In the genomic region with DNA sequence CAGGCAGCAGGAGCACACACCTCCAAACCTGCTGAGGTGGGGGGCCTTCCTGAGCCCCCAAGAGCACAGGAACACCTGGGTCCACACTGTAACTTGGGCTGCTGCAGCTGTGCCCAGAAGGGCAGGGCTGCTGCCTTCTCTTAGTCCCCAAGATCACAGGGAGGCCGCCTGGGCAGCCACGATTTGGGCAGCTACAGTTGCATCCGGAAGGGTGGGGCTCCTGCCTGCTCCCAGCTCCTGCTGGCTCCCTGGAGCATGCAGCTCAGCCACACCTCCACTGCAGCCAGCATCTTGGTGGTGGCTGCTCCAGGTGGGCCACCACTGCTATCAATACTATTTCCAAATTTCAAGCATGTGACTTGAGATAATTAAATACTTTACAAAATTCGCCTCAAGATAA, we compare ENCODE assay signal across 1 cellular context.
TF ChIP-seq lines count a peak whose summit lies in the region.

No MANE protein-coding gene starts in this region.

TF ChIP-seq in SK-N-SH treated with all-trans-retinoic acid at 6 μM for 48 hours, 23 proteins besides CTCF, POLR2A, EP300 and RAD21 (continued from another document):
- TF ChIP-seq, protein P1, sequence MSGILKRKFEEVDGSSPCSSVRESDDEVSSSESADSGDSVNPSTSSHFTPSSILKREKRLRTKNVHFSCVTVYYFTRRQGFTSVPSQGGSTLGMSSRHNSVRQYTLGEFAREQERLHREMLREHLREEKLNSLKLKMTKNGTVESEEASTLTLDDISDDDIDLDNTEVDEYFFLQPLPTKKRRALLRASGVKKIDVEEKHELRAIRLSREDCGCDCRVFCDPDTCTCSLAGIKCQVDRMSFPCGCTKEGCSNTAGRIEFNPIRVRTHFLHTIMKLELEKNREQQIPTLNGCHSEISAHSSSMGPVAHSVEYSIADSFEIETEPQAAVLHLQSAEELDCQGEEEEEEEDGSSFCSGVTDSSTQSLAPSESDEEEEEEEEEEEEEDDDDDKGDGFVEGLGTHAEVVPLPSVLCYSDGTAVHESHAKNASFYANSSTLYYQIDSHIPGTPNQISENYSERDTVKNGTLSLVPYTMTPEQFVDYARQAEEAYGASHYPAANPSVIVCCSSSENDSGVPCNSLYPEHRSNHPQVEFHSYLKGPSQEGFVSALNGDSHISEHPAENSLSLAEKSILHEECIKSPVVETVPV (CRISPR knock-in tag; IDR thresholded peaks at IDR 0.05): no peak
- TF ChIP-seq, protein P2, sequence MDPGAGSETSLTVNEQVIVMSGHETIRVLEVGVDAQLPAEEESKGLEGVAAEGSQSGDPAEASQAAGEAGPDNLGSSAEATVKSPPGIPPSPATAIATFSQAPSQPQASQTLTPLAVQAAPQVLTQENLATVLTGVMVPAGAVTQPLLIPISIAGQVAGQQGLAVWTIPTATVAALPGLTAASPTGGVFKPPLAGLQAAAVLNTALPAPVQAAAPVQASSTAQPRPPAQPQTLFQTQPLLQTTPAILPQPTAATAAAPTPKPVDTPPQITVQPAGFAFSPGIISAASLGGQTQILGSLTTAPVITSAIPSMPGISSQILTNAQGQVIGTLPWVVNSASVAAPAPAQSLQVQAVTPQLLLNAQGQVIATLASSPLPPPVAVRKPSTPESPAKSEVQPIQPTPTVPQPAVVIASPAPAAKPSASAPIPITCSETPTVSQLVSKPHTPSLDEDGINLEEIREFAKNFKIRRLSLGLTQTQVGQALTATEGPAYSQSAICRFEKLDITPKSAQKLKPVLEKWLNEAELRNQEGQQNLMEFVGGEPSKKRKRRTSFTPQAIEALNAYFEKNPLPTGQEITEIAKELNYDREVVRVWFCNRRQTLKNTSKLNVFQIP (CRISPR knock-in tag; IDR thresholded peaks at IDR 0.05; ENCODE audit: borderline replicate concordance, low read depth): no peak
- no peak for TF ChIP-seq SNAI2 (CRISPR knock-in tag; IDR thresholded peaks at IDR 0.05)
- no peak for TF ChIP-seq RARB (CRISPR knock-in tag; IDR thresholded peaks at IDR 0.05)
- no peak for TF ChIP-seq ZFP30 (CRISPR knock-in tag; IDR thresholded peaks at IDR 0.05)
- no peak for TF ChIP-seq ZNF565 (CRISPR knock-in tag; conservative IDR thresholded peaks at IDR 0.05; ENCODE audit: low read depth)
- no peak for TF ChIP-seq CSDC2 (CRISPR knock-in tag; IDR thresholded peaks at IDR 0.05)
- no peak for TF ChIP-seq TOX (CRISPR knock-in tag; IDR thresholded peaks at IDR 0.05; ENCODE audit: borderline replicate concordance)
- TF ChIP-seq, protein P3, sequence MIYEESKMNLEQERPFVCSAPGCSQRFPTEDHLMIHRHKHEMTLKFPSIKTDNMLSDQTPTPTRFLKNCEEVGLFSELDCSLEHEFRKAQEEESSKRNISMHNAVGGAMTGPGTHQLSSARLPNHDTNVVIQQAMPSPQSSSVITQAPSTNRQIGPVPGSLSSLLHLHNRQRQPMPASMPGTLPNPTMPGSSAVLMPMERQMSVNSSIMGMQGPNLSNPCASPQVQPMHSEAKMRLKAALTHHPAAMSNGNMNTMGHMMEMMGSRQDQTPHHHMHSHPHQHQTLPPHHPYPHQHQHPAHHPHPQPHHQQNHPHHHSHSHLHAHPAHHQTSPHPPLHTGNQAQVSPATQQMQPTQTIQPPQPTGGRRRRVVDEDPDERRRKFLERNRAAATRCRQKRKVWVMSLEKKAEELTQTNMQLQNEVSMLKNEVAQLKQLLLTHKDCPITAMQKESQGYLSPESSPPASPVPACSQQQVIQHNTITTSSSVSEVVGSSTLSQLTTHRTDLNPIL (CRISPR knock-in tag; IDR thresholded peaks at IDR 0.05; ENCODE audit: low read depth): no peak
- TF ChIP-seq, protein P4, sequence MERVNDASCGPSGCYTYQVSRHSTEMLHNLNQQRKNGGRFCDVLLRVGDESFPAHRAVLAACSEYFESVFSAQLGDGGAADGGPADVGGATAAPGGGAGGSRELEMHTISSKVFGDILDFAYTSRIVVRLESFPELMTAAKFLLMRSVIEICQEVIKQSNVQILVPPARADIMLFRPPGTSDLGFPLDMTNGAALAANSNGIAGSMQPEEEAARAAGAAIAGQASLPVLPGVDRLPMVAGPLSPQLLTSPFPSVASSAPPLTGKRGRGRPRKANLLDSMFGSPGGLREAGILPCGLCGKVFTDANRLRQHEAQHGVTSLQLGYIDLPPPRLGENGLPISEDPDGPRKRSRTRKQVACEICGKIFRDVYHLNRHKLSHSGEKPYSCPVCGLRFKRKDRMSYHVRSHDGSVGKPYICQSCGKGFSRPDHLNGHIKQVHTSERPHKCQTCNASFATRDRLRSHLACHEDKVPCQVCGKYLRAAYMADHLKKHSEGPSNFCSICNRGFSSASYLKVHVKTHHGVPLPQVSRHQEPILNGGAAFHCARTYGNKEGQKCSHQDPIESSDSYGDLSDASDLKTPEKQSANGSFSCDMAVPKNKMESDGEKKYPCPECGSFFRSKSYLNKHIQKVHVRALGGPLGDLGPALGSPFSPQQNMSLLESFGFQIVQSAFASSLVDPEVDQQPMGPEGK (CRISPR knock-in tag; IDR thresholded peaks at IDR 0.05; ENCODE audit: borderline replicate concordance): no peak
- no peak for TF ChIP-seq ZC3H10 (CRISPR knock-in tag; IDR thresholded peaks at IDR 0.05)
- no peak for TF ChIP-seq ARNTL (CRISPR knock-in tag; IDR thresholded peaks at IDR 0.05; ENCODE audit: borderline replicate concordance, low read depth)
